ENCODE assay signal across 9 cellular contexts in the genomic region with DNA sequence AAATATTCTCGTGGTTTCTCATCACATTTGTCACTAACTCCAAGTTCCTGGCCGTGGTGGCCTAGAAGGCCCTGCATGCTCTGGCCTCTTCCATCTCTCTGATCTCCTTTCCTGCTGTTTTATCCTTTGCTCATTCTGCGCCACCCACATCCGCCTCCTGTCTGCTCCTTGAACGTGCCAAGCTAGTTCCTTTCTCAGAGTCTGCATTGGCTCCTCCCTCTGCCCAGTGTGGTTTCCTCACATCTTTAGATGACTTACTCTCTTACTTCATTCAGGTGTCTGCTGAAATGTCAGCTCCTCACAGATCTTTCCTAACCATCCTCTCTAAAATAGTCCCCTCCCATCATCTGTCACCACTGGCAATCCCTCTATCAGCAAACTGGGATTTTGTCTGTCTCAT.
DNase-seq lines count a peak whose midpoint lies in the region; TF ChIP-seq lines count a peak whose summit lies in the region.
"Had no signal": no experiment of that assay in that cellular context is flagged by ENCODE, and none has a peak within 500 bp of the region (broad histone marks: within the 10 kb centered on the region; RNA-seq: fewer than 3 reads in every experiment).

No MANE protein-coding gene starts in this region.

- H3K4me3 ChIP-seq in fibroblast of mammary gland (ENCODE audit: control insufficient read depth, low read depth, low read length), result no peak overlapping the region
- H3K4me3 ChIP-seq: A549 had no signal

- peak; percentile 10 for DNase-seq in activated CD4-positive, CD25-positive, alpha-beta regulatory T cell treated with anti-CD3 and anti-CD28 coated beads, Interleukin-2, amount 50 U/mL, for 16 hours (ENCODE audit: low read depth, low spot score)
- DNase-seq in activated CD4-positive, CD25-positive, alpha-beta regulatory T cell treated with anti-CD3 and anti-CD28 coated beads, Interleukin-2, amount 50 U/mL, for 72 hours, result no peak
- DNase-seq in activated CD4-positive, alpha-beta T cell treated with anti-CD3 and anti-CD28 coated beads, Interleukin-2, amount 50 U/mL, for 48 hours, result peak; percentile 70 to 79
- peak; percentile 66 for DNase-seq in fibroblast of mammary gland (ENCODE audit: low read depth)
- DNase-seq in stimulated activated CD8-positive, alpha-beta memory T cell treated with anti-CD3 and anti-CD28 coated beads, Interleukin-12 subunit alpha, Interleukin-12 subunit beta, amount 100 ng/mL, for 4 hours (ENCODE audit: low read depth), result peak; percentile 23
- DNase-seq in NCI-H82 (lab: John Stamatoyannopoulos, UW), result no peak
- no peak for DNase-seq in nucleus accumbens (lab: John Stamatoyannopoulos, UW)
- DNase-seq in mucosa of gallbladder (ENCODE audit: low spot score), result no peak

- TF ChIP-seq CTCF in fibroblast of mammary gland (conservative IDR thresholded peaks at IDR 0.05; ENCODE audit: control insufficient read depth, insufficient read depth, low read depth, low read length), result no peak

Comparison
In these comparisons a context has a peak if more than half of its experiments do, and no peak if none do; other contexts are left out.
1. DNase-seq: peak in activated CD4-positive, CD25-positive, alpha-beta regulatory T cell treated with anti-CD3 and anti-CD28 coated beads, Interleukin-2, amount 50 U/mL, for 16 hours (single experiment), activated CD4-positive, alpha-beta T cell treated with anti-CD3 and anti-CD28 coated beads, Interleukin-2, amount 50 U/mL, for 48 hours (2 of 2), fibroblast of mammary gland (single experiment) and stimulated activated CD8-positive, alpha-beta memory T cell treated with anti-CD3 and anti-CD28 coated beads, Interleukin-12 subunit alpha, Interleukin-12 subunit beta, amount 100 ng/mL, for 4 hours (single experiment); none in activated CD4-positive, CD25-positive, alpha-beta regulatory T cell treated with anti-CD3 and anti-CD28 coated beads, Interleukin-2, amount 50 U/mL, for 72 hours (single experiment), NCI-H82 (single experiment), nucleus accumbens (0 of 56) and mucosa of gallbladder (single experiment).